In genomic region chr3:24646790-24647189, GRCh38 we compare ENCODE assay signal across 7 cellular contexts.
"Had no signal": no experiment of that assay in that cellular context is flagged by ENCODE, and none has a peak within 500 bp of the region (broad histone marks: within the 10 kb centered on the region; RNA-seq: fewer than 3 reads in every experiment).

No MANE protein-coding gene starts in this region.

- H3K4me2 ChIP-seq: GM23338 had no signal

- H3K4me3 ChIP-seq: GM23338, K562 had no signal

- ATAC-seq: GM23338, HepG2, K562 had no signal

- DNase-seq: H9, HCEC 1CT, IMR-90 had no signal

- H3K27ac ChIP-seq: HL-60 had no signal

- H2AFZ ChIP-seq: GM23338 had no signal
